Comparison of ENCODE assay signal across 14 cellular contexts in the genomic region with DNA sequence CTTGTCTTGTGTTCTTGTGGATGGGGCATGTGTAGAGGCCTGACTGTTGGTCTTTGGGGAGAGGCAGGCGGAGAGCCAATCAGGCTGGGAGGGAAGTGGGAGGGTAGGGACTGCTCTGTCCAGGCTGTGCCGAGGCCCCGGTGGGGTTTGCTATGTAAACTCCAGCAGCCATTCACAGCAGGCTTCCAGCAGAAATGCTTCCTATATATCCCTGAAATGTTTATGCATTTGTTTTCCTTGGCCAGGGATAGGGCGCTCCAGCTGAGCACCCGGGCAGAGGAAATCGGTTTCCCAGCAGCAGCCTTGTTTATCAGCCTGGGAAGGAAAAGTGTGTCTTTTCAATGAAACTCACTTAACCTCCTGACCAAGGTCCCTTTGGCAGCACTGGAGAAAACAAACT. TPM values are rescaled to one million over a fixed set of nuclear protein-coding genes. Genes with fewer than 3 reads are reported as not detected.
DNase-seq lines count a peak whose midpoint lies in the region; ATAC-seq, FAIRE-seq and TF ChIP-seq lines count a peak whose summit lies in the region.
"Had no signal": no experiment of that assay in that cellular context is flagged by ENCODE, and none has a peak within 500 bp of the region (broad histone marks: within the 10 kb centered on the region; RNA-seq: fewer than 3 reads in every experiment).

No MANE protein-coding gene starts in this region.

- peaks cover 63 to 77% (median 68%) of the 10 kb centered on the region in 4 donors for H3K4me1 ChIP-seq in upper lobe of left lung

- TF ChIP-seq EP300 in upper lobe of left lung (IDR thresholded peaks at IDR 0.05), result peak in 1 of 4 donors; percentile 38

- H3K4me3 ChIP-seq in upper lobe of left lung, result no peak overlapping the region
- H3K4me3 ChIP-seq: A549, cardiac muscle cell, suprapubic skin had no signal

- H3K9me3 ChIP-seq in upper lobe of left lung, result no peaks in the 10 kb centered on the region
- H3K9me3 ChIP-seq: A549, suprapubic skin had no signal

- DNase-seq in NCI-H510A treated with DMSO at 0.1 percent for 48 hours (lab: John Stamatoyannopoulos, UW) (peak; percentile 19), NCI-H510A (lab: John Stamatoyannopoulos, UW) (no peak), fibroblast of the conjunctiva (ENCODE audit: low read depth) (peak; percentile 16), midbrain (lab: John Stamatoyannopoulos, UW) (peak; percentile 64), upper lobe of left lung (peak in 1 of 2 donors; percentile 59), ureter (ENCODE audit: low spot score) (no peak), urothelium cell line (ENCODE audit: low spot score) (no peak)
- DNase-seq: activated CD4-positive, CD25-positive, alpha-beta regulatory T cell treated with anti-CD3 and anti-CD28 coated beads, Interleukin-2, amount 50 U/mL, for 72 hours; NK-92 treated with Interleukin-12 subunit alpha and Interleukin-12 subunit beta, amount 100 ng/mL, for 24 hours had no signal

- H3K36me3 ChIP-seq in upper lobe of left lung, result peaks cover 0 to 6% (median 0%) of the 10 kb centered on the region in 4 donors
- H3K36me3 ChIP-seq: cardiac muscle cell, suprapubic skin had no signal

- FAIRE-seq in urothelium cell line (lab: Jason Lieb, UNC), result no peak
- FAIRE-seq: A549 had no signal

- H3K27me3 ChIP-seq in upper lobe of left lung, result no peaks in the 10 kb centered on the region
- H3K27me3 ChIP-seq: cardiac muscle cell, suprapubic skin had no signal

- H3K27ac ChIP-seq in upper lobe of left lung, result peak overlapping the region; percentile 48 to 85 (median 76)
- H3K27ac ChIP-seq: A549, cardiac muscle cell had no signal

- no peak for TF ChIP-seq CTCF in upper lobe of left lung (IDR thresholded peaks at IDR 0.05)

- no peak for ATAC-seq in upper lobe of left lung (ENCODE audit: low FRiP score in 2 of 2)
- ATAC-seq in HG03520 (IDR thresholded peaks at IDR 0.05; ENCODE audit: unreplicated experiment), result no peak
- ATAC-seq: A549 had no signal

- TF ChIP-seq POLR2A in upper lobe of left lung (IDR thresholded peaks at IDR 0.05), result no peak

- 15 to 34% methylated on average over 5 to 6 of the region's 6 CpGs for WGBS in upper lobe of left lung, 2 donors

RNA-seq across cellular contexts. Expression of gene AQP1, which starts 18.3 kb away (rescaled TPM):
- total RNA-seq in upper lobe of left lung, result 1,000 to 10,000 TPM in 1 of 6 donors, 100 to 1,000 TPM in 5; 113 to 1,228 (median 802) TPM
- 373 TPM for total RNA-seq in ureter
- total RNA-seq: activated T-helper 2 cell treated with anti-CD3 and anti-CD28 coated beads, Interferon-gamma antibody, Interleukin-2, Interleukin-4, amounts not matched to agents 10 μg/mL and 5 μg/mL and 100 μg/mL, durations not matched to agents 14 hours and 24 hours and 36 hours had no signal

Comparison
In these comparisons a context has a peak if more than half of its experiments do, and no peak if none do; other contexts are left out.
1. DNase-seq: peak in NCI-H510A treated with DMSO at 0.1 percent for 48 hours (single experiment), fibroblast of the conjunctiva (single experiment) and midbrain (single experiment); none in NCI-H510A (single experiment), ureter (single experiment) and urothelium cell line (single experiment).